20 cellular contexts compared by ENCODE assay signal in genomic region chr22:17665884-17666283, GRCh38. TPM values are rescaled to one million over a fixed set of nuclear protein-coding genes. Genes with fewer than 3 reads are reported as not detected.
DNase-seq lines count a peak whose midpoint lies in the region; ATAC-seq, FAIRE-seq and TF ChIP-seq lines count a peak whose summit lies in the region.
"Had no signal": no experiment of that assay in that cellular context is flagged by ENCODE, and none has a peak within 500 bp of the region (broad histone marks: within the 10 kb centered on the region; RNA-seq: fewer than 3 reads in every experiment).

No MANE protein-coding gene starts in this region.

- H4K5ac ChIP-seq in IMR-90 (ENCODE audit: low read depth, low read length): no peak overlapping the region

- TF ChIP-seq CTCF in Calu3 (IDR thresholded peaks at IDR 0.05; ENCODE audit: unreplicated experiment): no peak
- no peak for TF ChIP-seq CTCF in IMR-90 (conservative IDR thresholded peaks at IDR 0.05; ENCODE audit: low read depth, low read length)
- no peak for TF ChIP-seq CTCF in choroid plexus epithelial cell (conservative IDR thresholded peaks at IDR 0.05; ENCODE audit: low read depth, low read length)
- TF ChIP-seq CTCF in kidney (IDR thresholded peaks at IDR 0.05; ENCODE audit: borderline replicate concordance, extremely low read depth, insufficient read depth): no peak

- BruUV-seq in Calu3 (replicated peaks; lab: Mats Ljungman, UMichigan): TSS peak; percentile 10
- no TSS peak for BruUV-seq in IMR-90 (replicated peaks; lab: Mats Ljungman, UMichigan)

- H3K4me1 ChIP-seq in IMR-90 (ENCODE audit: control insufficient read depth, insufficient read depth, low read length) (no peaks in the 10 kb centered on the region), kidney (ENCODE audit: control insufficient read depth in 1 of 2, insufficient read depth in 1 of 2, low read depth in 1 of 2, low read length in 2 of 2) (no peaks in the 10 kb centered on the region)

- no peak overlapping the region for H3K4me2 ChIP-seq in IMR-90 (ENCODE audit: low read depth, low read length)

- H3K14ac ChIP-seq in IMR-90 (replicated peaks; ENCODE audit: low read depth, low read length): no peak overlapping the region

- no peaks in the 10 kb centered on the region for H3K9me1 ChIP-seq in IMR-90 (ENCODE audit: insufficient read depth, low read length)

- POLR2A ChIA-PET in IMR-90 (lab: Charles Lee; ENCODE audit: unreplicated experiment): no interaction called here

- H3K27ac ChIP-seq in IMR-90 (ENCODE audit: insufficient read depth, low read length): no peak overlapping the region
- no peak overlapping the region for H3K27ac ChIP-seq in kidney (ENCODE audit: low read depth in 2 of 2, low read length in 2 of 2)
- H3K27ac ChIP-seq: SK-N-MC had no signal

- H4K20me1 ChIP-seq in IMR-90 (ENCODE audit: insufficient read depth, low read length): no peaks in the 10 kb centered on the region

- H2BK120ac ChIP-seq in IMR-90 (ENCODE audit: low read depth, low read length): no peak overlapping the region

- peak; percentile 42 for FAIRE-seq in kidney (lab: Jason Lieb, UNC)
- FAIRE-seq: D721Med, H54 had no signal

- no peak for TF ChIP-seq POLR2A in IMR-90 (IDR thresholded peaks at IDR 0.05; ENCODE audit: low read depth, low read length)

- TF ChIP-seq RAD21 in IMR-90 (IDR thresholded peaks at IDR 0.05; ENCODE audit: low read length): no peak

- H3K27me3 ChIP-seq in IMR-90 (ENCODE audit: control insufficient read depth, insufficient read depth, low read length): no peaks in the 10 kb centered on the region

- H3K27me3 Mint-ChIP-seq in Calu3 (ENCODE audit: unreplicated experiment): no peaks in the 10 kb centered on the region
- H3K27me3 Mint-ChIP-seq in stimulated activated naive CD8-positive, alpha-beta T cell treated with anti-CD3 and anti-CD28 coated beads, Interleukin-15, amount 100 ng/mL, for 72 hours: no peaks in the 10 kb centered on the region
- H3K27me3 Mint-ChIP-seq: B cell had no signal

- no peak overlapping the region for H3K4ac ChIP-seq in IMR-90 (ENCODE audit: low read depth, low read length)

- H2AK5ac ChIP-seq in IMR-90 (ENCODE audit: low read depth, low read length): no peak overlapping the region

- dilution Hi-C loops in IMR-90 (cut with HindIII; ENCODE audit: low sequenced_read_pairs, unreplicated experiment): no loop called here

- intact Hi-C loops in Calu3 (cut with micrococcal nuclease; ENCODE audit: unreplicated experiment): no loop called here
- intact Hi-C loops in IMR-90 (cut with micrococcal nuclease): no loop called here
- intact Hi-C loops in kidney (cut with DNase I): no loop called here

- H3K18ac ChIP-seq in IMR-90 (ENCODE audit: low read depth, low read length): no peak overlapping the region

- in situ Hi-C loops in IMR-90 (cut with MboI; ENCODE audit: low sequenced_read_pairs): no loop called here

- ATAC-seq in IMR-90 (ENCODE audit: low read depth) (no peak), HG03432 (IDR thresholded peaks at IDR 0.05; ENCODE audit: unreplicated experiment) (no peak), GM18858 (IDR thresholded peaks at IDR 0.05; ENCODE audit: unreplicated experiment) (no peak)
- ATAC-seq in stimulated activated naive CD8-positive, alpha-beta T cell treated with anti-CD3 and anti-CD28 coated beads, Interleukin-15, amount 100 ng/mL, for 72 hours: no peak
- ATAC-seq: CD8-positive, alpha-beta T cell; Panc1 had no signal

- H3K9me3 ChIP-seq in IMR-90 (ENCODE audit: control insufficient read depth, insufficient read depth, low read length) (no peaks in the 10 kb centered on the region), kidney (ENCODE audit: control insufficient read depth in 1 of 2, low read length in 2 of 2) (no peaks in the 10 kb centered on the region)

- no peak overlapping the region for H3K56ac ChIP-seq in IMR-90 (ENCODE audit: extremely low read depth, insufficient read depth, low read length)

- no peak overlapping the region for H4K8ac ChIP-seq in IMR-90 (ENCODE audit: low read depth in 2 of 2, low read length in 2 of 2)

- H3K4me1 Mint-ChIP-seq in Calu3 (ENCODE audit: low read depth, unreplicated experiment): no peaks in the 10 kb centered on the region
- peaks cover 5% of the 10 kb centered on the region for H3K4me1 Mint-ChIP-seq in stimulated activated naive CD8-positive, alpha-beta T cell treated with anti-CD3 and anti-CD28 coated beads, Interleukin-15, amount 100 ng/mL, for 72 hours

- H2AK9ac ChIP-seq in IMR-90 (replicated peaks; ENCODE audit: low read depth, low read length, poor library complexity): no peak overlapping the region

- H3K4me3 Mint-ChIP-seq in Calu3 (ENCODE audit: low read depth, unreplicated experiment): no peak overlapping the region
- H3K4me3 Mint-ChIP-seq in stimulated activated naive CD8-positive, alpha-beta T cell treated with anti-CD3 and anti-CD28 coated beads, Interleukin-15, amount 100 ng/mL, for 72 hours: no peak overlapping the region
- H3K4me3 Mint-ChIP-seq: B cell; CD8-positive, alpha-beta T cell had no signal

- H3K4me3 ChIP-seq in IMR-90 (ENCODE audit: insufficient read depth, low read depth, low read length) (no peak overlapping the region), choroid plexus epithelial cell (ENCODE audit: low read depth, low read length) (no peak overlapping the region), kidney (ENCODE audit: low read length in 2 of 2) (no peak overlapping the region)
- H3K4me3 ChIP-seq: SK-N-MC had no signal

- H4K91ac ChIP-seq in IMR-90 (ENCODE audit: insufficient read depth, low read depth, low read length): no peak overlapping the region

- H3K79me1 ChIP-seq in IMR-90 (ENCODE audit: low read depth in 1 of 2, low read length in 2 of 2): peaks cover 12 to 24% of the 10 kb centered on the region in 2 experiments; a peak in 3 of 4 replicates

- no peaks in the 10 kb centered on the region for H3K9me3 Mint-ChIP-seq in Calu3 (ENCODE audit: low read depth, unreplicated experiment)
- no peaks in the 10 kb centered on the region for H3K9me3 Mint-ChIP-seq in stimulated activated naive CD8-positive, alpha-beta T cell treated with anti-CD3 and anti-CD28 coated beads, Interleukin-15, amount 100 ng/mL, for 72 hours
- H3K9me3 Mint-ChIP-seq: CD8-positive, alpha-beta T cell had no signal

- H2BK5ac ChIP-seq in IMR-90 (ENCODE audit: low read depth, low read length, poor library complexity, severe bottlenecking): no peak overlapping the region

- H3K27ac Mint-ChIP-seq in Calu3 (ENCODE audit: unreplicated experiment): no peak overlapping the region
- no peak overlapping the region for H3K27ac Mint-ChIP-seq in stimulated activated naive CD8-positive, alpha-beta T cell treated with anti-CD3 and anti-CD28 coated beads, Interleukin-15, amount 100 ng/mL, for 72 hours
- H3K27ac Mint-ChIP-seq: B cell had no signal

- no peak overlapping the region for H3K23ac ChIP-seq in IMR-90 (ENCODE audit: low read depth, low read length)

- no peak for DNase-seq in Calu3
- DNase-seq in IMR-90: peak; percentile 25
- peak; percentile 22 for DNase-seq in choroid plexus epithelial cell (ENCODE audit: low read depth)
- no peak for DNase-seq in kidney
- no peak for DNase-seq in NCI-H1694 (lab: John Stamatoyannopoulos, UW)
- no peak for DNase-seq in stimulated activated naive CD8-positive, alpha-beta T cell treated with anti-CD3 and anti-CD28 coated beads, Interleukin-15, amount 100 ng/mL, for 72 hours
- DNase-seq: ACHN; CD8-positive, alpha-beta T cell; DMS79; NCI-H1048; NCI-H1436 treated with DMSO at 0.1 percent for 48 hours; NCI-H2081; NCI-H748 treated with DMSO at 0.1 percent for 48 hours had no signal

- H2BK20ac ChIP-seq in IMR-90 (ENCODE audit: low read depth, low read length): no peak overlapping the region

- H2BK15ac ChIP-seq in IMR-90 (ENCODE audit: low read depth, low read length): no peak overlapping the region

- peaks cover 21% of the 10 kb centered on the region for H3K36me3 ChIP-seq in IMR-90 (ENCODE audit: control insufficient read depth, insufficient read depth, low read length)
- H3K36me3 ChIP-seq in kidney (ENCODE audit: control insufficient read depth in 1 of 2, insufficient read depth in 2 of 2, low read length in 2 of 2): peaks cover 0 to 5% of the 10 kb centered on the region in 2 donors

- H3K36me3 Mint-ChIP-seq in Calu3 (ENCODE audit: insufficient read depth, unreplicated experiment): peaks cover 14% of the 10 kb centered on the region

- CTCF ChIA-PET in Calu3 (lab: Charles Lee): no interaction called here
- CTCF ChIA-PET in IMR-90 (lab: Yijun Ruan, JAX): no interaction called here

- no peak overlapping the region for H3K9ac ChIP-seq in IMR-90 (ENCODE audit: low read depth, low read length)
- no peak overlapping the region for H3K9ac ChIP-seq in kidney (ENCODE audit: low read length in 2 of 2)

- WGBS in IMR-90 (ENCODE audit: extremely low coverage in 2 of 2, insufficient read length in 1 of 2), 2 experiments: 40% methylated on average over 1 of the region's 2 CpGs; no CpG with 5 or more reads in 1 of the 2 experiments

- H2AFZ ChIP-seq in IMR-90 (replicated peaks; ENCODE audit: low read length, poor library complexity): no peak overlapping the region

TF ChIP-seq in IMR-90, 13 proteins besides CTCF, POLR2A, EP300 and RAD21 (continues in another document):
- TF ChIP-seq BHLHE40 (IDR thresholded peaks at IDR 0.05; ENCODE audit: low read depth, low read length) (no peak), USF2 (IDR thresholded peaks at IDR 0.05; ENCODE audit: low read depth, low read length) (no peak), CHD1 (IDR thresholded peaks at IDR 0.05; ENCODE audit: low read depth, low read length) (no peak), MAFK (IDR thresholded peaks at IDR 0.05; ENCODE audit: low read depth, low read length) (no peak), RFX5 (IDR thresholded peaks at IDR 0.05; ENCODE audit: low read depth, low read length) (no peak)

RNA-seq across cellular contexts. Expression of gene BCL2L13, which starts 27.3 kb away (rescaled TPM):
- 47.1 and 49.3 TPM in 2 replicates for total RNA-seq in Calu3 (2022)
- total RNA-seq in IMR-90 (2012; rRNA removed): 77.5 and 86.7 TPM in 2 replicates
- polyA plus RNA-seq in IMR-90 (2012; rRNA removed): 39.6 and 42.6 TPM in 2 replicates
- 29.4 and 36.3 TPM in 2 replicates for polyA plus RNA-seq in IMR-90 (2012; cell fraction: cytosol; rRNA removed)
- 15.2 and 32.7 TPM in 2 replicates for polyA plus RNA-seq in IMR-90 (2012; cell fraction: nucleus; rRNA removed; ENCODE audit: low replicate concordance)
- 50.5 TPM for total RNA-seq in kidney
- 43.8 TPM for polyA plus RNA-seq in kidney (ENCODE audit: insufficient read depth, low read depth, low replicate concordance)

RNA-seq across cellular contexts. Expression of gene ATP6V1E1, which starts 37.3 kb away (rescaled TPM):
- total RNA-seq in Calu3 (2022): 105 and 116 TPM in 2 replicates
- total RNA-seq in IMR-90 (2012; rRNA removed): 144 and 151 TPM in 2 replicates
- polyA plus RNA-seq in IMR-90 (2012; rRNA removed): 123 and 148 TPM in 2 replicates
- polyA plus RNA-seq in IMR-90 (2012; cell fraction: cytosol; rRNA removed): 46.0 and 80.4 TPM in 2 replicates
- polyA plus RNA-seq in IMR-90 (2012; cell fraction: nucleus; rRNA removed; ENCODE audit: low replicate concordance): 14.4 and 72.5 TPM in 2 replicates
- total RNA-seq in kidney: 138 TPM
- polyA plus RNA-seq in kidney (ENCODE audit: insufficient read depth, low read depth, low replicate concordance): 443 TPM

Comparison
In these comparisons a context has a peak if more than half of its experiments do, and no peak if none do; other contexts are left out.
1. DNase-seq: peak in IMR-90 (single experiment) and choroid plexus epithelial cell (single experiment); none in Calu3 (single experiment), kidney (single experiment), NCI-H1694 (single experiment) and stimulated activated naive CD8-positive, alpha-beta T cell treated with anti-CD3 and anti-CD28 coated beads, Interleukin-15, amount 100 ng/mL, for 72 hours (0 of 2).